ENCODE assay signal across 2 cellular contexts in the genomic region with DNA sequence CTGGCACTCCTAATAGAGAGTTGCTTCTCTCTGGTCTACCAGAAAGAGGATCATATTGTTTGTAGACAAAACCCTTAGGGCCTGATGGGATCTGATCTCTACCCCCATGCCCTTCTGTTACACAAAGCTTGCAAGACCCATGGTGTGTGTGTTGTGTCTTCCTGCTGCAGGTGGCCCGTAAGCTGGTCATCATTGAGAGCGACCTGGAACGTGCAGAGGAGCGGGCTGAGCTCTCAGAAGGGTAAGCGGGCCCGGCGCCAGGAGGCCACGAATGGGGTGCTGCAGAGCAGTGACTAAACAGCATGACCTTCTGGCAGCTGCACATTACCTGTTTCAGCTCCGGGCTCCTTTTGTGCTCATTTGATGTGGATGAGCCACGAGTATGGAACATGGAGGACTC.
TF ChIP-seq lines count a peak whose summit lies in the region.

No MANE protein-coding gene starts in this region.

TF ChIP-seq in A549, 52 proteins besides CTCF, POLR2A, EP300 and RAD21 (continued from another document):
- TF ChIP-seq, protein P1, sequence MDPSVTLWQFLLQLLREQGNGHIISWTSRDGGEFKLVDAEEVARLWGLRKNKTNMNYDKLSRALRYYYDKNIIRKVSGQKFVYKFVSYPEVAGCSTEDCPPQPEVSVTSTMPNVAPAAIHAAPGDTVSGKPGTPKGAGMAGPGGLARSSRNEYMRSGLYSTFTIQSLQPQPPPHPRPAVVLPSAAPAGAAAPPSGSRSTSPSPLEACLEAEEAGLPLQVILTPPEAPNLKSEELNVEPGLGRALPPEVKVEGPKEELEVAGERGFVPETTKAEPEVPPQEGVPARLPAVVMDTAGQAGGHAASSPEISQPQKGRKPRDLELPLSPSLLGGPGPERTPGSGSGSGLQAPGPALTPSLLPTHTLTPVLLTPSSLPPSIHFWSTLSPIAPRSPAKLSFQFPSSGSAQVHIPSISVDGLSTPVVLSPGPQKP (IDR thresholded peaks at IDR 0.05; ENCODE audit: low read depth, low read length): no peak
- TF ChIP-seq FOSB (CRISPR knock-in tag; IDR thresholded peaks at IDR 0.05) (no peak), MAFK (IDR thresholded peaks at IDR 0.05; ENCODE audit: partially characterized antibody) (no peak), JUNB (IDR thresholded peaks at IDR 0.05) (no peak), ZFP36 (IDR thresholded peaks at IDR 0.05; ENCODE audit: borderline replicate concordance, partially characterized antibody) (no peak), CBX2 (IDR thresholded peaks at IDR 0.05; ENCODE audit: borderline replicate concordance, low read depth) (no peak)
TF ChIP-seq in A549: peak in this region for 0.

TF ChIP-seq in GM23338, 12 proteins besides CTCF, POLR2A, EP300 and RAD21 (continued from another document):
- TF ChIP-seq, protein P2, sequence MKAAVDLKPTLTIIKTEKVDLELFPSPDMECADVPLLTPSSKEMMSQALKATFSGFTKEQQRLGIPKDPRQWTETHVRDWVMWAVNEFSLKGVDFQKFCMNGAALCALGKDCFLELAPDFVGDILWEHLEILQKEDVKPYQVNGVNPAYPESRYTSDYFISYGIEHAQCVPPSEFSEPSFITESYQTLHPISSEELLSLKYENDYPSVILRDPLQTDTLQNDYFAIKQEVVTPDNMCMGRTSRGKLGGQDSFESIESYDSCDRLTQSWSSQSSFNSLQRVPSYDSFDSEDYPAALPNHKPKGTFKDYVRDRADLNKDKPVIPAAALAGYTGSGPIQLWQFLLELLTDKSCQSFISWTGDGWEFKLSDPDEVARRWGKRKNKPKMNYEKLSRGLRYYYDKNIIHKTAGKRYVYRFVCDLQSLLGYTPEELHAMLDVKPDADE (IDR thresholded peaks at IDR 0.05): no peak
- TF ChIP-seq, protein P3, sequence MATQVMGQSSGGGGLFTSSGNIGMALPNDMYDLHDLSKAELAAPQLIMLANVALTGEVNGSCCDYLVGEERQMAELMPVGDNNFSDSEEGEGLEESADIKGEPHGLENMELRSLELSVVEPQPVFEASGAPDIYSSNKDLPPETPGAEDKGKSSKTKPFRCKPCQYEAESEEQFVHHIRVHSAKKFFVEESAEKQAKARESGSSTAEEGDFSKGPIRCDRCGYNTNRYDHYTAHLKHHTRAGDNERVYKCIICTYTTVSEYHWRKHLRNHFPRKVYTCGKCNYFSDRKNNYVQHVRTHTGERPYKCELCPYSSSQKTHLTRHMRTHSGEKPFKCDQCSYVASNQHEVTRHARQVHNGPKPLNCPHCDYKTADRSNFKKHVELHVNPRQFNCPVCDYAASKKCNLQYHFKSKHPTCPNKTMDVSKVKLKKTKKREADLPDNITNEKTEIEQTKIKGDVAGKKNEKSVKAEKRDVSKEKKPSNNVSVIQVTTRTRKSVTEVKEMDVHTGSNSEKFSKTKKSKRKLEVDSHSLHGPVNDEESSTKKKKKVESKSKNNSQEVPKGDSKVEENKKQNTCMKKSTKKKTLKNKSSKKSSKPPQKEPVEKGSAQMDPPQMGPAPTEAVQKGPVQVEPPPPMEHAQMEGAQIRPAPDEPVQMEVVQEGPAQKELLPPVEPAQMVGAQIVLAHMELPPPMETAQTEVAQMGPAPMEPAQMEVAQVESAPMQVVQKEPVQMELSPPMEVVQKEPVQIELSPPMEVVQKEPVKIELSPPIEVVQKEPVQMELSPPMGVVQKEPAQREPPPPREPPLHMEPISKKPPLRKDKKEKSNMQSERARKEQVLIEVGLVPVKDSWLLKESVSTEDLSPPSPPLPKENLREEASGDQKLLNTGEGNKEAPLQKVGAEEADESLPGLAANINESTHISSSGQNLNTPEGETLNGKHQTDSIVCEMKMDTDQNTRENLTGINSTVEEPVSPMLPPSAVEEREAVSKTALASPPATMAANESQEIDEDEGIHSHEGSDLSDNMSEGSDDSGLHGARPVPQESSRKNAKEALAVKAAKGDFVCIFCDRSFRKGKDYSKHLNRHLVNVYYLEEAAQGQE (IDR thresholded peaks at IDR 0.05; ENCODE audit: unreplicated experiment): no peak
- no peak for TF ChIP-seq NANOG (IDR thresholded peaks at IDR 0.05; ENCODE audit: borderline replicate concordance)
- no peak for TF ChIP-seq STAT1 (IDR thresholded peaks at IDR 0.05; ENCODE audit: unreplicated experiment)
- TF ChIP-seq, protein P4, sequence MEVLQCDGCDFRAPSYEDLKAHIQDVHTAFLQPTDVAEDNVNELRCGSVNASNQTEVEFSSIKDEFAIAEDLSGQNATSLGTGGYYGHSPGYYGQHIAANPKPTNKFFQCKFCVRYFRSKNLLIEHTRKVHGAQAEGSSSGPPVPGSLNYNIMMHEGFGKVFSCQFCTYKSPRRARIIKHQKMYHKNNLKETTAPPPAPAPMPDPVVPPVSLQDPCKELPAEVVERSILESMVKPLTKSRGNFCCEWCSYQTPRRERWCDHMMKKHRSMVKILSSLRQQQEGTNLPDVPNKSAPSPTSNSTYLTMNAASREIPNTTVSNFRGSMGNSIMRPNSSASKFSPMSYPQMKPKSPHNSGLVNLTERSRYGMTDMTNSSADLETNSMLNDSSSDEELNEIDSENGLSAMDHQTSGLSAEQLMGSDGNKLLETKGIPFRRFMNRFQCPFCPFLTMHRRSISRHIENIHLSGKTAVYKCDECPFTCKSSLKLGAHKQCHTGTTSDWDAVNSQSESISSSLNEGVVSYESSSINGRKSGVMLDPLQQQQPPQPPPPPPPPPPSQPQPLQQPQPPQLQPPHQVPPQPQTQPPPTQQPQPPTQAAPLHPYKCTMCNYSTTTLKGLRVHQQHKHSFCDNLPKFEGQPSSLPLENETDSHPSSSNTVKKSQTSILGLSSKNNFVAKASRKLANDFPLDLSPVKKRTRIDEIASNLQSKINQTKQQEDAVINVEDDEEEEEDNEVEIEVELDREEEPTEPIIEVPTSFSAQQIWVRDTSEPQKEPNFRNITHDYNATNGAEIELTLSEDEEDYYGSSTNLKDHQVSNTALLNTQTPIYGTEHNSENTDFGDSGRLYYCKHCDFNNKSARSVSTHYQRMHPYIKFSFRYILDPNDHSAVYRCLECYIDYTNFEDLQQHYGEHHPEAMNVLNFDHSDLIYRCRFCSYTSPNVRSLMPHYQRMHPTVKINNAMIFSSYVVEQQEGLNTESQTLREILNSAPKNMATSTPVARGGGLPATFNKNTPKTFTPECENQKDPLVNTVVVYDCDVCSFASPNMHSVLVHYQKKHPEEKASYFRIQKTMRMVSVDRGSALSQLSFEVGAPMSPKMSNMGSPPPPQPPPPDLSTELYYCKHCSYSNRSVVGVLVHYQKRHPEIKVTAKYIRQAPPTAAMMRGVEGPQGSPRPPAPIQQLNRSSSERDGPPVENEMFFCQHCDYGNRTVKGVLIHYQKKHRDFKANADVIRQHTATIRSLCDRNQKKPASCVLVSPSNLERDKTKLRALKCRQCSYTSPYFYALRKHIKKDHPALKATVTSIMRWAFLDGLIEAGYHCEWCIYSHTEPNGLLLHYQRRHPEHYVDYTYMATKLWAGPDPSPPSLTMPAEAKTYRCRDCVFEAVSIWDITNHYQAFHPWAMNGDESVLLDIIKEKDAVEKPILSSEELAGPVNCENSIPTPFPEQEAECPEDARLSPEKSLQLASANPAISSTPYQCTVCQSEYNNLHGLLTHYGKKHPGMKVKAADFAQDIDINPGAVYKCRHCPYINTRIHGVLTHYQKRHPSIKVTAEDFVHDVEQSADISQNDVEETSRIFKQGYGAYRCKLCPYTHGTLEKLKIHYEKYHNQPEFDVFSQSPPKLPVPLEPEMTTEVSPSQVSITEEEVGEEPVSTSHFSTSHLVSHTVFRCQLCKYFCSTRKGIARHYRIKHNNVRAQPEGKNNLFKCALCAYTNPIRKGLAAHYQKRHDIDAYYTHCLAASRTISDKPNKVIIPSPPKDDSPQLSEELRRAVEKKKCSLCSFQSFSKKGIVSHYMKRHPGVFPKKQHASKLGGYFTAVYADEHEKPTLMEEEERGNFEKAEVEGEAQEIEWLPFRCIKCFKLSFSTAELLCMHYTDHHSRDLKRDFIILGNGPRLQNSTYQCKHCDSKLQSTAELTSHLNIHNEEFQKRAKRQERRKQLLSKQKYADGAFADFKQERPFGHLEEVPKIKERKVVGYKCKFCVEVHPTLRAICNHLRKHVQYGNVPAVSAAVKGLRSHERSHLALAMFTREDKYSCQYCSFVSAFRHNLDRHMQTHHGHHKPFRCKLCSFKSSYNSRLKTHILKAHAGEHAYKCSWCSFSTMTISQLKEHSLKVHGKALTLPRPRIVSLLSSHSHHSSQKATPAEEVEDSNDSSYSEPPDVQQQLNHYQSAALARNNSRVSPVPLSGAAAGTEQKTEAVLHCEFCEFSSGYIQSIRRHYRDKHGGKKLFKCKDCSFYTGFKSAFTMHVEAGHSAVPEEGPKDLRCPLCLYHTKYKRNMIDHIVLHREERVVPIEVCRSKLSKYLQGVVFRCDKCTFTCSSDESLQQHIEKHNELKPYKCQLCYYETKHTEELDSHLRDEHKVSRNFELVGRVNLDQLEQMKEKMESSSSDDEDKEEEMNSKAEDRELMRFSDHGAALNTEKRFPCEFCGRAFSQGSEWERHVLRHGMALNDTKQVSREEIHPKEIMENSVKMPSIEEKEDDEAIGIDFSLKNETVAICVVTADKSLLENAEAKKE (CRISPR knock-in tag; IDR thresholded peaks at IDR 0.05): no peak
- no peak for TF ChIP-seq CREB1 (CRISPR knock-in tag; IDR thresholded peaks at IDR 0.05; ENCODE audit: low read depth)
TF ChIP-seq in GM23338: peak in this region for 0.
